8 cellular contexts compared by ENCODE assay signal in genomic region chr16:50847166-50847565, GRCh38.
"Had no signal": no experiment of that assay in that cellular context is flagged by ENCODE, and none has a peak within 500 bp of the region (broad histone marks: within the 10 kb centered on the region; RNA-seq: fewer than 3 reads in every experiment).

No MANE protein-coding gene starts in this region.

- H3K27ac Mint-ChIP-seq: HFFc6, IgD-negative memory B cell had no signal

- DNase-seq: GM23248, GOT3, H7, HFFc6, KBM-7 had no signal

- H3K9me3 Mint-ChIP-seq: HFFc6, IgD-negative memory B cell had no signal

- H3K4me1 ChIP-seq: HAP-1 had no signal

- H3K9me3 ChIP-seq: HAP-1 had no signal

- H3K4me3 Mint-ChIP-seq: HFFc6, IgD-negative memory B cell had no signal

- H3K4me3 ChIP-seq: GM23248, HAP-1 had no signal

- H3K27ac ChIP-seq: GM23248 had no signal

- ATAC-seq: HCT116 had no signal

- H3K36me3 Mint-ChIP-seq: IgD-negative memory B cell had no signal

- H3K36me3 ChIP-seq: HAP-1 had no signal
